In genomic region chr1:233614743-233615521, GRCh38 we compare ENCODE assay signal across 8 cellular contexts. TPM values are rescaled to one million over a fixed set of nuclear protein-coding genes. Genes with fewer than 3 reads are reported as not detected.
DNase-seq lines count a peak whose midpoint lies in the region; TF ChIP-seq lines count a peak whose summit lies in the region.

No MANE protein-coding gene starts in this region.

- H3K4me2 ChIP-seq in KMS-11 = peak overlapping the region; percentile 98

- DNase-seq in activated naive CD8-positive, alpha-beta T cell treated with anti-CD3 and anti-CD28 coated beads for 36 hours = no peak
- peak; percentile 75 for DNase-seq in epithelial cell of esophagus (ENCODE audit: low read depth)
- DNase-seq in prostate gland (ENCODE audit: low spot score) = peak; percentile 32
- DNase-seq in NCI-H2196 (lab: John Stamatoyannopoulos, UW; ENCODE audit: unreplicated experiment) = no peak
- no peak for DNase-seq in HuH-7.5 (ENCODE audit: low spot score)
- DNase-seq in CD14-positive monocyte (ENCODE audit: low spot score) = no peak

- H4K20me1 ChIP-seq in KMS-11 (ENCODE audit: insufficient read depth) = no peaks in the 10 kb centered on the region

- H3K36me3 ChIP-seq in KMS-11 (ENCODE audit: insufficient read depth) (no peaks in the 10 kb centered on the region), prostate gland (no peaks in the 10 kb centered on the region)

- intact Hi-C loops in prostate gland (cut with DNase I) (no loop called here), CD14-positive monocyte (cut with micrococcal nuclease) (no loop called here)

- H3K27ac Mint-ChIP-seq in activated naive CD8-positive, alpha-beta T cell = no peak overlapping the region
- H3K27ac Mint-ChIP-seq in activated naive CD8-positive, alpha-beta T cell treated with anti-CD3 and anti-CD28 coated beads for 36 hours = no peak overlapping the region
- H3K27ac Mint-ChIP-seq in CD14-positive monocyte = no peak overlapping the region

- H3K9ac ChIP-seq in KMS-11 = peak overlapping the region; percentile 88

- no peaks in the 10 kb centered on the region for H3K9me3 Mint-ChIP-seq in activated naive CD8-positive, alpha-beta T cell (ENCODE audit: low read depth)
- no peaks in the 10 kb centered on the region for H3K9me3 Mint-ChIP-seq in activated naive CD8-positive, alpha-beta T cell treated with anti-CD3 and anti-CD28 coated beads for 36 hours
- H3K9me3 Mint-ChIP-seq in CD14-positive monocyte = peaks cover 0 to 22% (median 11%) of the 10 kb centered on the region in 7 donors

- H3K36me3 Mint-ChIP-seq in activated naive CD8-positive, alpha-beta T cell = no peaks in the 10 kb centered on the region
- H3K36me3 Mint-ChIP-seq in activated naive CD8-positive, alpha-beta T cell treated with anti-CD3 and anti-CD28 coated beads for 36 hours = no peaks in the 10 kb centered on the region
- H3K36me3 Mint-ChIP-seq in CD14-positive monocyte = peaks cover 0 to 3% of the 10 kb centered on the region in 2 donors

- TF ChIP-seq CTCF in KMS-11 (conservative IDR thresholded peaks at IDR 0.05; ENCODE audit: low read depth, low read length) = no peak
- no peak for TF ChIP-seq CTCF in epithelial cell of esophagus (IDR thresholded peaks at IDR 0.05; ENCODE audit: insufficient read depth, low read depth, low read length, missing control alignments)
- TF ChIP-seq CTCF in prostate gland (IDR thresholded peaks at IDR 0.05) = no peak
- no peak for TF ChIP-seq CTCF in CD14-positive monocyte (IDR thresholded peaks at IDR 0.05)

- H3K4me1 ChIP-seq in KMS-11 (ENCODE audit: low read depth, poor library complexity, severe bottlenecking) (peaks cover 53% of the 10 kb centered on the region), prostate gland (replicated peaks) (no peaks in the 10 kb centered on the region)

- peak overlapping the region; percentile 30 for H3K4me3 Mint-ChIP-seq in activated naive CD8-positive, alpha-beta T cell
- no peak overlapping the region for H3K4me3 Mint-ChIP-seq in activated naive CD8-positive, alpha-beta T cell treated with anti-CD3 and anti-CD28 coated beads for 36 hours
- peak overlapping the region in 1 of 2 donors; percentile 74 for H3K4me3 Mint-ChIP-seq in CD14-positive monocyte

- 17% methylated on average over 34 of the region's 36 CpGs for WGBS in prostate gland

- peak overlapping the region; percentile 85 for H3K27ac ChIP-seq in KMS-11
- peak overlapping the region; percentile 64 to 75 for H3K27ac ChIP-seq in prostate gland

- peaks cover 5% of the 10 kb centered on the region for H3K4me1 Mint-ChIP-seq in activated naive CD8-positive, alpha-beta T cell (ENCODE audit: low read depth)
- no peaks in the 10 kb centered on the region for H3K4me1 Mint-ChIP-seq in activated naive CD8-positive, alpha-beta T cell treated with anti-CD3 and anti-CD28 coated beads for 36 hours
- no peaks in the 10 kb centered on the region for H3K4me1 Mint-ChIP-seq in CD14-positive monocyte

- H3K79me2 ChIP-seq in KMS-11 (ENCODE audit: insufficient read depth, low read depth) = peaks cover 62% of the 10 kb centered on the region

- peak; percentile 25 for TF ChIP-seq POLR2A in prostate gland (IDR thresholded peaks at IDR 0.05)

- H3K9me3 ChIP-seq in prostate gland = no peaks in the 10 kb centered on the region

- H3K27me3 Mint-ChIP-seq in activated naive CD8-positive, alpha-beta T cell = peaks cover 32% of the 10 kb centered on the region
- H3K27me3 Mint-ChIP-seq in activated naive CD8-positive, alpha-beta T cell treated with anti-CD3 and anti-CD28 coated beads for 36 hours = peaks cover 75% of the 10 kb centered on the region
- H3K27me3 Mint-ChIP-seq in CD14-positive monocyte (ENCODE audit: low read depth in 3 of 3) = peaks cover 41 to 65% (median 59%) of the 10 kb centered on the region in 3 donors

- H3K27me3 ChIP-seq in KMS-11 (ENCODE audit: insufficient read depth, low read depth) (no peaks in the 10 kb centered on the region), prostate gland (replicated peaks; ENCODE audit: insufficient read depth) (no peaks in the 10 kb centered on the region)

- peak overlapping the region; percentile 36; the same call in 1 of the 2 replicates for H2AFZ ChIP-seq in KMS-11 (ENCODE audit: low read depth)

- peak overlapping the region; percentile 97 for H3K4me3 ChIP-seq in KMS-11 (IDR thresholded peaks at IDR 0.05; ENCODE audit: insufficient read depth, low read depth, low read length)
- H3K4me3 ChIP-seq in epithelial cell of esophagus (ENCODE audit: low read length) = peak overlapping the region; percentile 95
- peak overlapping the region; percentile 43 to 49 for H3K4me3 ChIP-seq in prostate gland

RNA-seq across cellular contexts. Expression of gene KCNK1, which starts 1.0 kb away (rescaled TPM):
- not detected for total RNA-seq in activated naive CD8-positive, alpha-beta T cell treated with anti-CD3 and anti-CD28 coated beads for 36 hours
- 1 to 10 TPM; 4.0 to 9.7 TPM for total RNA-seq in prostate gland
- polyA plus RNA-seq in CD14-positive monocyte = not detected

Comparison
In these comparisons a context has a peak if more than half of its experiments do, and no peak if none do; other contexts are left out.
1. DNase-seq: peak in epithelial cell of esophagus (single experiment) and prostate gland (single experiment); none in activated naive CD8-positive, alpha-beta T cell treated with anti-CD3 and anti-CD28 coated beads for 36 hours (single experiment), NCI-H2196 (single experiment), HuH-7.5 (single experiment) and CD14-positive monocyte (single experiment).
2. H3K4me3 ChIP-seq: peak in every context shown above with its lines; median percentile 97 in KMS-11; 95 in epithelial cell of esophagus; 46 in prostate gland.
3. RNA of gene KCNK1, which starts 1.0 kb away (total RNA-seq): 4.0 to 9.7 TPM in prostate gland; not detected in activated naive CD8-positive, alpha-beta T cell treated with anti-CD3 and anti-CD28 coated beads for 36 hours; every median in the first group is over 4 times any median in the second.